Comparison of ENCODE assay signal across 12 cellular contexts in genomic region chr5:172683696-172684464, GRCh38. TPM values are rescaled to one million over a fixed set of nuclear protein-coding genes. Genes with fewer than 3 reads are reported as not detected.
DNase-seq lines count a peak whose midpoint lies in the region; ATAC-seq lines count a peak whose summit lies in the region.
"Had no signal": no experiment of that assay in that cellular context is flagged by ENCODE, and none has a peak within 500 bp of the region (broad histone marks: within the 10 kb centered on the region; RNA-seq: fewer than 3 reads in every experiment).

No MANE protein-coding gene starts in this region.

- H3K36me3 ChIP-seq in HUES64 (ENCODE audit: insufficient read depth, low read length): no peaks in the 10 kb centered on the region
- H3K36me3 ChIP-seq: thoracic aorta had no signal

- H3K27ac ChIP-seq in HUES64 (ENCODE audit: low read depth, low read length): no peak overlapping the region
- H3K27ac ChIP-seq: thoracic aorta had no signal

- H3K4me3 ChIP-seq in HUES64 (ENCODE audit: low read length): peak overlapping the region; percentile 45
- H3K4me3 ChIP-seq: thoracic aorta had no signal

- ATAC-seq in HG02623 (IDR thresholded peaks at IDR 0.05; ENCODE audit: unreplicated experiment) (no peak), GM21619 (IDR thresholded peaks at IDR 0.05; ENCODE audit: unreplicated experiment) (no peak)

- H3K27me3 ChIP-seq in HUES64 (ENCODE audit: insufficient read depth, low read length): peaks cover 29% of the 10 kb centered on the region

- 16% methylated on average over 116 of the region's 116 CpGs for WGBS in HUES64

- DNase-seq in activated T-cell treated with anti-CD3 and anti-CD28 coated beads, Interleukin-2, amount 50 U/mL, for 48 hours: peak; percentile 26 to 50
- DNase-seq in iPS-NIHi11 (ENCODE audit: low spot score): peak; percentile 82
- DNase-seq in stimulated activated CD4-positive, alpha-beta T cell treated with anti-CD3 and anti-CD28 coated beads, TNF-alpha, amount 100 ng/mL, for 4 hours (ENCODE audit: low read depth in 3 of 3): peak; percentile 38 to 52 (median 41)
- no peak for DNase-seq in NCI-H2227 (lab: John Stamatoyannopoulos, UW; ENCODE audit: unreplicated experiment)
- no peak for DNase-seq in COLO829 (ENCODE audit: low spot score)
- DNase-seq: DMS79 treated with DMSO at 0.1 percent for 48 hours, GOT3, NCI-H2081 treated with DMSO at 0.1 percent for 48 hours had no signal

- no peaks in the 10 kb centered on the region for H3K9me3 ChIP-seq in HUES64 (ENCODE audit: insufficient read depth, low read depth, low read length)
- H3K9me3 ChIP-seq: thoracic aorta had no signal

- peak overlapping the region; percentile 58 for H3K9ac ChIP-seq in HUES64 (ENCODE audit: low read depth, low read length)

- no peaks in the 10 kb centered on the region for H3K4me1 ChIP-seq in HUES64 (ENCODE audit: insufficient read depth, low read length)

RNA-seq across cellular contexts. Expression of gene NEURL1B, which starts 42.8 kb away (rescaled TPM):
- 3.8 TPM for polyA plus RNA-seq in HUES64 (2013, experiment 1 of 2)
- polyA plus RNA-seq in HUES64 (2013, experiment 2 of 2): 5.1 TPM

Comparison
In these comparisons a context has a peak if more than half of its experiments do, and no peak if none do; other contexts are left out.
1. DNase-seq: peak in activated T-cell treated with anti-CD3 and anti-CD28 coated beads, Interleukin-2, amount 50 U/mL, for 48 hours (2 of 2), iPS-NIHi11 (single experiment) and stimulated activated CD4-positive, alpha-beta T cell treated with anti-CD3 and anti-CD28 coated beads, TNF-alpha, amount 100 ng/mL, for 4 hours (3 of 3); none in NCI-H2227 (single experiment) and COLO829 (single experiment).